ENCODE assay signal across 8 cellular contexts in genomic region chr20:62938105-62938888, GRCh38. TPM values are rescaled to one million over a fixed set of nuclear protein-coding genes. Genes with fewer than 3 reads are reported as not detected.
DNase-seq lines count a peak whose midpoint lies in the region; ATAC-seq and TF ChIP-seq lines count a peak whose summit lies in the region.

TSS of gene GID8 (plus strand) at chr20:62938147. CDS start at chr20:62941503, 3,356 bp downstream.

- H3K27ac ChIP-seq in Peyer's patch: peak within 1 kb of the TSS; percentile 82 to 98 (median 92)
- peak within 1 kb of the TSS; percentile 89 to 93 for H3K27ac ChIP-seq in ascending aorta
- H3K27ac ChIP-seq in right atrium auricular region: peak within 1 kb of the TSS; percentile 91 to 94

- H3K9me3 ChIP-seq in Peyer's patch (no peaks in the 10 kb centered on the region), ascending aorta (no peaks in the 10 kb centered on the region), right atrium auricular region (no peaks in the 10 kb centered on the region)

- no peak for TF ChIP-seq CTCF in Peyer's patch (IDR thresholded peaks at IDR 0.05)
- peak in 1 of 3 experiments; percentile 20 for TF ChIP-seq CTCF in ascending aorta (IDR thresholded peaks at IDR 0.05)
- no peak for TF ChIP-seq CTCF in right atrium auricular region (IDR thresholded peaks at IDR 0.05)

- H3K4me1 ChIP-seq in Peyer's patch (peaks cover 0 to 28% (median 16%) of the 10 kb centered on the region in 4 donors), ascending aorta (peaks cover 18 to 26% of the 10 kb centered on the region in 2 donors), right atrium auricular region (peaks cover 0 to 66% of the 10 kb centered on the region in 2 donors)

- DNase-seq in ACHN: peak; percentile 49
- peak; percentile 58 to 75 (median 74) for DNase-seq in Peyer's patch
- DNase-seq in ascending aorta (ENCODE audit: low spot score in 2 of 2): peak in 1 of 2 donors; percentile 76
- DNase-seq in right atrium auricular region (ENCODE audit: low spot score): no peak
- DNase-seq in pulmonary artery endothelial cell (ENCODE audit: low read depth, low spot score): no peak
- no peak for DNase-seq in cerebellar nuclear complex (lab: John Stamatoyannopoulos, UW)

- peak within 1 kb of the TSS; percentile 84 to 96 (median 92) for H3K4me3 ChIP-seq in Peyer's patch
- H3K4me3 ChIP-seq in ascending aorta: peak within 1 kb of the TSS; percentile 82 to 91
- peak within 1 kb of the TSS; percentile 69 to 93 for H3K4me3 ChIP-seq in right atrium auricular region

- in situ Hi-C loops in ACHN (cut with HindIII; ENCODE audit: low pct_ligation_motif_present, low pct_unique_long_range_greater_than_20kb, low sequenced_read_pairs): no loop called here

- ATAC-seq in GM18520 (IDR thresholded peaks at IDR 0.05; ENCODE audit: unreplicated experiment): peak; percentile 32
- peak; percentile 40 for ATAC-seq in HG03025 (IDR thresholded peaks at IDR 0.05; ENCODE audit: low FRiP score, unreplicated experiment)

- intact Hi-C loops in ascending aorta (cut with DNase I): loop anchor here (1.0 to 10.0 kb wide), 6 partner anchors 13 to 703 kb away; partner anchors contain the start of genes OSBPL2, SLC17A9, TCFL5 and YTHDF1

- H3K27me3 ChIP-seq in Peyer's patch: no peaks in the 10 kb centered on the region
- H3K27me3 ChIP-seq in ascending aorta: no peaks in the 10 kb centered on the region
- H3K27me3 ChIP-seq in right atrium auricular region: no peaks in the 10 kb centered on the region

- H3K36me3 ChIP-seq in Peyer's patch (peaks cover 0 to 29% (median 0%) of the 10 kb centered on the region in 3 donors), ascending aorta (peaks cover 11 to 12% of the 10 kb centered on the region in 2 donors), right atrium auricular region (peaks cover 14% of the 10 kb centered on the region)

- TF ChIP-seq POLR2A in Peyer's patch (IDR thresholded peaks at IDR 0.05): peak in 1 of 2 donors; percentile 15

RNA-seq across cellular contexts. Expression of gene GID8, which starts in this region (rescaled TPM):
- total RNA-seq in Peyer's patch (10 to 100 TPM; 22.3 to 26.5 (median 24.0) TPM), ascending aorta (9.2 TPM), right atrium auricular region (10 to 100 TPM; 16.8 to 18.7 TPM), pulmonary artery endothelial cell (43.8 and 52.9 TPM in 2 replicates)

Comparison
In these comparisons a context has a peak if more than half of its experiments do, and no peak if none do; other contexts are left out.
1. DNase-seq: peak in ACHN (single experiment) and Peyer's patch (3 of 3); none in right atrium auricular region (single experiment), pulmonary artery endothelial cell (single experiment) and cerebellar nuclear complex (0 of 2).
2. Peak in every context shown above with its lines, with median percentiles within 50 percentile points of each other: H3K27ac ChIP-seq and H3K4me3 ChIP-seq.